In genomic region chr3:159884661-159885402, GRCh38 we compare ENCODE assay signal across 8 cellular contexts. TPM values are rescaled to one million over a fixed set of nuclear protein-coding genes. Genes with fewer than 3 reads are reported as not detected.
DNase-seq lines count a peak whose midpoint lies in the region; ATAC-seq and TF ChIP-seq lines count a peak whose summit lies in the region.

No MANE protein-coding gene starts in this region.

- CTCF ChIA-PET in AG04449 (lab: Yijun Ruan, JAX): interaction anchor here (0.7 to 23.5 kb wide), 55 partner anchors 12 to 620 kb away, joined by 3 to 683 read pairs (median 5); partner anchors contain the start of gene IL12A

- ATAC-seq in sciatic nerve: peak; percentile 45
- ATAC-seq in HG02588 (IDR thresholded peaks at IDR 0.05; ENCODE audit: unreplicated experiment): no peak

- H3K9ac ChIP-seq in SK-N-MC (ENCODE audit: insufficient read length): no peak overlapping the region

- intact Hi-C loops in sciatic nerve (cut with DNase I): no loop called here

- TF ChIP-seq CTCF in AG04449 (IDR thresholded peaks at IDR 0.05; ENCODE audit: insufficient read depth, low read length, missing control alignments) (peak; percentile 31), GM12872 (IDR thresholded peaks at IDR 0.05; ENCODE audit: insufficient read depth, low read depth, low read length) (peak; percentile 54; the same call in 2 of the 3 replicates), fibroblast of villous mesenchyme (IDR thresholded peaks at IDR 0.05; ENCODE audit: insufficient read depth, low read depth, low read length) (peak; percentile 61)

- no peaks in the 10 kb centered on the region for H3K9me3 ChIP-seq in SK-N-MC (ENCODE audit: low read depth, low read length)

- H3K36me3 ChIP-seq in SK-N-MC (ENCODE audit: insufficient read depth, low read length): no peaks in the 10 kb centered on the region

- DNase-seq in AG04449 (ENCODE audit: low read depth, low spot score): no peak
- peak; percentile 74 for DNase-seq in HT1080 (ENCODE audit: low read depth)
- DNase-seq in SK-N-MC (ENCODE audit: low read depth, low spot score): peak; percentile 30
- peak; percentile 63 for DNase-seq in fibroblast of villous mesenchyme (ENCODE audit: low read depth)
- DNase-seq in sciatic nerve (ENCODE audit: low spot score): no peak
- DNase-seq in ureter (ENCODE audit: low spot score): no peak

- POLR2A ChIA-PET in AG04449 (lab: Yijun Ruan, JAX): interaction anchor here (0.7 to 1.0 kb wide), 2 partner anchors 44 to 122 kb away, joined by 5 to 6 read pairs; no protein-coding TSS in a partner anchor

- H3K4me3 ChIP-seq in AG04449 (ENCODE audit: low read depth, low read length) (no peak overlapping the region), SK-N-MC (no peak overlapping the region), fibroblast of villous mesenchyme (ENCODE audit: low read depth, low read length) (no peak overlapping the region)

- no peak overlapping the region for H3K27ac ChIP-seq in SK-N-MC

RNA-seq across cellular contexts. Expression of gene SCHIP1, which starts 45.2 kb away (rescaled TPM):
- 3.1 and 7.2 TPM in 2 replicates for total RNA-seq in HT1080 (2014; rRNA removed; shearing (Covaris generic))
- 7.3 and 10.6 TPM in 2 replicates for polyA plus RNA-seq in HT1080 (2015; cell fraction: cytosol; rRNA removed)
- polyA plus RNA-seq in HT1080 (2015; cell fraction: nucleus; rRNA removed): 15.2 and 17.4 TPM in 2 replicates
- 2.3 and 4.7 TPM in 2 replicates for total RNA-seq in fibroblast of villous mesenchyme
- total RNA-seq in sciatic nerve: 29.7 TPM
- total RNA-seq in ureter: 5.8 TPM

Comparison
In these comparisons a context has a peak if more than half of its experiments do, and no peak if none do; other contexts are left out.
1. DNase-seq: peak in HT1080 (single experiment), SK-N-MC (single experiment) and fibroblast of villous mesenchyme (single experiment); none in AG04449 (single experiment), sciatic nerve (single experiment) and ureter (single experiment).
2. Peak in every context shown above with its lines, with median percentiles within 50 percentile points of each other: CTCF ChIP-seq.